In genomic region chr2:162318280-162319222, GRCh38 we compare ENCODE assay signal across 1 cellular context.
TF ChIP-seq lines count a peak whose summit lies in the region.

TSS of gene IFIH1 (minus strand) at chr2:162318684. CDS start at chr2:162318307, 377 bp downstream.

TF ChIP-seq in HepG2, 621 proteins besides CTCF, POLR2A, EP300 and RAD21 (continued from another document and continues in another):
- TF ChIP-seq ZNF18 (CRISPR knock-in tag; IDR thresholded peaks at IDR 0.05; ENCODE audit: insufficient replicate concordance) (no peak), RXRB (CRISPR knock-in tag; IDR thresholded peaks at IDR 0.05; ENCODE audit: borderline replicate concordance) (peak; percentile 47; the same call in 1 of the 2 replicates), PHF5A (CRISPR knock-in tag; IDR thresholded peaks at IDR 0.05; ENCODE audit: low read depth, unreplicated experiment) (no peak), ZNF619 (CRISPR knock-in tag; IDR thresholded peaks at IDR 0.05) (no peak), ZNF329 (CRISPR knock-in tag; IDR thresholded peaks at IDR 0.05; ENCODE audit: low read depth) (peak; percentile 62; the same call in 1 of the 2 replicates), ZNF672 (CRISPR knock-in tag; IDR thresholded peaks at IDR 0.05) (no peak), ZNF367 (CRISPR knock-in tag; IDR thresholded peaks at IDR 0.05; ENCODE audit: borderline replicate concordance) (no peak), MXI1 (IDR thresholded peaks at IDR 0.05; ENCODE audit: borderline replicate concordance, low read depth, low read length) (no peak; the same call in 2 of the 3 replicates), U2AF2 (IDR thresholded peaks at IDR 0.05; ENCODE audit: low read depth, low read length) (no peak), MZF1 (CRISPR knock-in tag; IDR thresholded peaks at IDR 0.05; ENCODE audit: borderline replicate concordance) (no peak), PCBP2 (optimal IDR thresholded peaks at IDR 0.05; ENCODE audit: low read depth, low read length, poor library complexity, severe bottlenecking) (no peak), ZNF205 (CRISPR knock-in tag; IDR thresholded peaks at IDR 0.05) (no peak; the same call in 1 of the 2 replicates), SNRNP70 (IDR thresholded peaks at IDR 0.05; ENCODE audit: low read depth, low read length) (no peak), ZNF432 (CRISPR knock-in tag; IDR thresholded peaks at IDR 0.05; ENCODE audit: borderline replicate concordance) (no peak), RBM39 (IDR thresholded peaks at IDR 0.05; ENCODE audit: low read depth, low read length, poor library complexity, severe bottlenecking) (no peak), FOXK2 (IDR thresholded peaks at IDR 0.05) (no peak), SRSF1 (optimal IDR thresholded peaks at IDR 0.05; ENCODE audit: low read depth, low read length) (no peak), HNRNPH1 (optimal IDR thresholded peaks at IDR 0.05; ENCODE audit: low read depth, low read length) (peak; percentile 52), SP2 (CRISPR knock-in tag; IDR thresholded peaks at IDR 0.05) (no peak), SIX4 (CRISPR knock-in tag; IDR thresholded peaks at IDR 0.05) (no peak), SNAI1 (CRISPR knock-in tag; IDR thresholded peaks at IDR 0.05; ENCODE audit: borderline replicate concordance) (no peak), NFKB2 (CRISPR knock-in tag; IDR thresholded peaks at IDR 0.05; ENCODE audit: borderline replicate concordance) (no peak), POGZ (CRISPR knock-in tag; IDR thresholded peaks at IDR 0.05) (peak; percentile 43; the same call in 1 of the 2 replicates), ZMYM2 (CRISPR knock-in tag; IDR thresholded peaks at IDR 0.05) (no peak), KLF9 (CRISPR knock-in tag; IDR thresholded peaks at IDR 0.05; ENCODE audit: low read depth) (no peak), SRY (CRISPR knock-in tag; IDR thresholded peaks at IDR 0.05) (no peak), HDAC2 (CRISPR knock-in tag; IDR thresholded peaks at IDR 0.05) (no peak), SAFB2 (CRISPR knock-in tag; IDR thresholded peaks at IDR 0.05; ENCODE audit: borderline replicate concordance, low read depth) (no peak), EED (CRISPR knock-in tag; IDR thresholded peaks at IDR 0.05) (no peak), ZNF563 (CRISPR knock-in tag; IDR thresholded peaks at IDR 0.05) (no peak; the same call in 1 of the 2 replicates), ZNF816 (CRISPR knock-in tag; IDR thresholded peaks at IDR 0.05; ENCODE audit: borderline replicate concordance) (peak; percentile 19; the same call in 1 of the 2 replicates), ZNF143 (CRISPR knock-in tag; IDR thresholded peaks at IDR 0.05) (no peak), TGIF2 (CRISPR knock-in tag; IDR thresholded peaks at IDR 0.05) (no peak), FUBP1 (CRISPR knock-in tag; IDR thresholded peaks at IDR 0.05; ENCODE audit: borderline replicate concordance) (no peak), RXRA (CRISPR knock-in tag; IDR thresholded peaks at IDR 0.05) (peak; percentile 47; the same call in 1 of the 2 replicates), ZNF24 (IDR thresholded peaks at IDR 0.05) (no peak), ZNF337 (CRISPR knock-in tag; IDR thresholded peaks at IDR 0.05; ENCODE audit: borderline replicate concordance, low read depth) (0 out of 2 replicates have a peak, but pooled peaks have one; percentile 73), ARNT (IDR thresholded peaks at IDR 0.05) (no peak), SSRP1 (CRISPR knock-in tag; IDR thresholded peaks at IDR 0.05) (no peak), ZNF570 (CRISPR knock-in tag; IDR thresholded peaks at IDR 0.05; ENCODE audit: borderline replicate concordance) (no peak), KDM5A (IDR thresholded peaks at IDR 0.05; ENCODE audit: borderline replicate concordance, low read length) (no peak; the same call in 1 of the 2 replicates), HNRNPL (IDR thresholded peaks at IDR 0.05; ENCODE audit: low read depth, low read length) (no peak), SMAD1 (CRISPR knock-in tag; IDR thresholded peaks at IDR 0.05; ENCODE audit: borderline replicate concordance, low read depth) (no peak), ATRX (CRISPR knock-in tag; IDR thresholded peaks at IDR 0.05; ENCODE audit: borderline replicate concordance) (no peak), ZNF530 (CRISPR knock-in tag; IDR thresholded peaks at IDR 0.05; ENCODE audit: low read depth) (no peak), SCMH1 (CRISPR knock-in tag; IDR thresholded peaks at IDR 0.05; ENCODE audit: borderline replicate concordance) (no peak), HOMEZ (CRISPR knock-in tag; IDR thresholded peaks at IDR 0.05; ENCODE audit: low read depth) (no peak; the same call in 1 of the 2 replicates), ZZZ3 (CRISPR knock-in tag; IDR thresholded peaks at IDR 0.05; ENCODE audit: borderline replicate concordance) (no peak), ZFP41 (CRISPR knock-in tag; IDR thresholded peaks at IDR 0.05; ENCODE audit: borderline replicate concordance) (no peak)
- TF ChIP-seq, protein P1, sequence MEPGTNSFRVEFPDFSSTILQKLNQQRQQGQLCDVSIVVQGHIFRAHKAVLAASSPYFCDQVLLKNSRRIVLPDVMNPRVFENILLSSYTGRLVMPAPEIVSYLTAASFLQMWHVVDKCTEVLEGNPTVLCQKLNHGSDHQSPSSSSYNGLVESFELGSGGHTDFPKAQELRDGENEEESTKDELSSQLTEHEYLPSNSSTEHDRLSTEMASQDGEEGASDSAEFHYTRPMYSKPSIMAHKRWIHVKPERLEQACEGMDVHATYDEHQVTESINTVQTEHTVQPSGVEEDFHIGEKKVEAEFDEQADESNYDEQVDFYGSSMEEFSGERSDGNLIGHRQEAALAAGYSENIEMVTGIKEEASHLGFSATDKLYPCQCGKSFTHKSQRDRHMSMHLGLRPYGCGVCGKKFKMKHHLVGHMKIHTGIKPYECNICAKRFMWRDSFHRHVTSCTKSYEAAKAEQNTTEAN (CRISPR knock-in tag; conservative IDR thresholded peaks at IDR 0.05): no peak
- TF ChIP-seq, protein P2, sequence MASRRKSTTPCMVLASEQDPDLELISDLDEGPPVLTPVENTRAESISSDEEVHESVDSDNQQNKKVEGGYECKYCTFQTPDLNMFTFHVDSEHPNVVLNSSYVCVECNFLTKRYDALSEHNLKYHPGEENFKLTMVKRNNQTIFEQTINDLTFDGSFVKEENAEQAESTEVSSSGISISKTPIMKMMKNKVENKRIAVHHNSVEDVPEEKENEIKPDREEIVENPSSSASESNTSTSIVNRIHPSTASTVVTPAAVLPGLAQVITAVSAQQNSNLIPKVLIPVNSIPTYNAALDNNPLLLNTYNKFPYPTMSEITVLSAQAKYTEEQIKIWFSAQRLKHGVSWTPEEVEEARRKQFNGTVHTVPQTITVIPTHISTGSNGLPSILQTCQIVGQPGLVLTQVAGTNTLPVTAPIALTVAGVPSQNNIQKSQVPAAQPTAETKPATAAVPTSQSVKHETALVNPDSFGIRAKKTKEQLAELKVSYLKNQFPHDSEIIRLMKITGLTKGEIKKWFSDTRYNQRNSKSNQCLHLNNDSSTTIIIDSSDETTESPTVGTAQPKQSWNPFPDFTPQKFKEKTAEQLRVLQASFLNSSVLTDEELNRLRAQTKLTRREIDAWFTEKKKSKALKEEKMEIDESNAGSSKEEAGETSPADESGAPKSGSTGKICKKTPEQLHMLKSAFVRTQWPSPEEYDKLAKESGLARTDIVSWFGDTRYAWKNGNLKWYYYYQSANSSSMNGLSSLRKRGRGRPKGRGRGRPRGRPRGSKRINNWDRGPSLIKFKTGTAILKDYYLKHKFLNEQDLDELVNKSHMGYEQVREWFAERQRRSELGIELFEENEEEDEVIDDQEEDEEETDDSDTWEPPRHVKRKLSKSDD (CRISPR knock-in tag; IDR thresholded peaks at IDR 0.05; ENCODE audit: low read depth): peak; percentile 39
- TF ChIP-seq, protein P3, sequence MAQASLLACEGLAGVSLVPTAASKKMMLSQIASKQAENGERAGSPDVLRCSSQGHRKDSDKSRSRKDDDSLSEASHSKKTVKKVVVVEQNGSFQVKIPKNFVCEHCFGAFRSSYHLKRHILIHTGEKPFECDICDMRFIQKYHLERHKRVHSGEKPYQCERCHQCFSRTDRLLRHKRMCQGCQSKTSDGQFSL (CRISPR knock-in tag; IDR thresholded peaks at IDR 0.05): no peak
- TF ChIP-seq, protein P4, sequence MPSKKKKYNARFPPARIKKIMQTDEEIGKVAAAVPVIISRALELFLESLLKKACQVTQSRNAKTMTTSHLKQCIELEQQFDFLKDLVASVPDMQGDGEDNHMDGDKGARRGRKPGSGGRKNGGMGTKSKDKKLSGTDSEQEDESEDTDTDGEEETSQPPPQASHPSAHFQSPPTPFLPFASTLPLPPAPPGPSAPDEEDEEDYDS (CRISPR knock-in tag; IDR thresholded peaks at IDR 0.05): peak; percentile 37; the same call in 1 of the 2 replicates
- TF ChIP-seq, protein P5, sequence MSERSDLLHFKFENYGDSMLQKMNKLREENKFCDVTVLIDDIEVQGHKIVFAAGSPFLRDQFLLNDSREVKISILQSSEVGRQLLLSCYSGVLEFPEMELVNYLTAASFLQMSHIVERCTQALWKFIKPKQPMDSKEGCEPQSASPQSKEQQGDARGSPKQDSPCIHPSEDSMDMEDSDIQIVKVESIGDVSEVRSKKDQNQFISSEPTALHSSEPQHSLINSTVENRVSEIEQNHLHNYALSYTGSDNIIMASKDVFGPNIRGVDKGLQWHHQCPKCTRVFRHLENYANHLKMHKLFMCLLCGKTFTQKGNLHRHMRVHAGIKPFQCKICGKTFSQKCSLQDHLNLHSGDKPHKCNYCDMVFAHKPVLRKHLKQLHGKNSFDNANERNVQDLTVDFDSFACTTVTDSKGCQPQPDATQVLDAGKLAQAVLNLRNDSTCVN (CRISPR knock-in tag; IDR thresholded peaks at IDR 0.05; ENCODE audit: borderline replicate concordance): no peak
- TF ChIP-seq, protein P6, sequence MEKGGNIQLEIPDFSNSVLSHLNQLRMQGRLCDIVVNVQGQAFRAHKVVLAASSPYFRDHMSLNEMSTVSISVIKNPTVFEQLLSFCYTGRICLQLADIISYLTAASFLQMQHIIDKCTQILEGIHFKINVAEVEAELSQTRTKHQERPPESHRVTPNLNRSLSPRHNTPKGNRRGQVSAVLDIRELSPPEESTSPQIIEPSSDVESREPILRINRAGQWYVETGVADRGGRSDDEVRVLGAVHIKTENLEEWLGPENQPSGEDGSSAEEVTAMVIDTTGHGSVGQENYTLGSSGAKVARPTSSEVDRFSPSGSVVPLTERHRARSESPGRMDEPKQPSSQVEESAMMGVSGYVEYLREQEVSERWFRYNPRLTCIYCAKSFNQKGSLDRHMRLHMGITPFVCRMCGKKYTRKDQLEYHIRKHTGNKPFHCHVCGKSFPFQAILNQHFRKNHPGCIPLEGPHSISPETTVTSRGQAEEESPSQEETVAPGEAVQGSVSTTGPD (CRISPR knock-in tag; IDR thresholded peaks at IDR 0.05): no peak
- TF ChIP-seq, protein P7, sequence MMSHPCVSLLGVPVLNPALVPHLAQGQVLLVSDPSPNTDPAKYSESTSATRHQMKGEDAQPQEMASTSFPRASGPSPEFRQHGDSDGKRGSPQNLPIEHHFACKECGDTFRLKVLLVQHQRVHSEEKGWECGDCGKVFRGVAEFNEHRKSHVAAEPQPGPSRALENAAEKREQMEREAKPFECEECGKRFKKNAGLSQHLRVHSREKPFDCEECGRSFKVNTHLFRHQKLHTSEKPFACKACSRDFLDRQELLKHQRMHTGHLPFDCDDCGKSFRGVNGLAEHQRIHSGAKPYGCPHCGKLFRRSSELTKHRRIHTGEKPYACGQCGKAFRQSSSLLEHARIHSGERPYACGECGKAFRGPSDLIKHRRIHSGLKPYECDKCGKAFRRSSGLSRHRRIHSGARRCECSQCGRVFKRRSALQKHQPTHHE (CRISPR knock-in tag; IDR thresholded peaks at IDR 0.05; ENCODE audit: borderline replicate concordance): 0 out of 2 replicates have a peak, but pooled peaks have one; percentile 47
- TF ChIP-seq, protein P8, sequence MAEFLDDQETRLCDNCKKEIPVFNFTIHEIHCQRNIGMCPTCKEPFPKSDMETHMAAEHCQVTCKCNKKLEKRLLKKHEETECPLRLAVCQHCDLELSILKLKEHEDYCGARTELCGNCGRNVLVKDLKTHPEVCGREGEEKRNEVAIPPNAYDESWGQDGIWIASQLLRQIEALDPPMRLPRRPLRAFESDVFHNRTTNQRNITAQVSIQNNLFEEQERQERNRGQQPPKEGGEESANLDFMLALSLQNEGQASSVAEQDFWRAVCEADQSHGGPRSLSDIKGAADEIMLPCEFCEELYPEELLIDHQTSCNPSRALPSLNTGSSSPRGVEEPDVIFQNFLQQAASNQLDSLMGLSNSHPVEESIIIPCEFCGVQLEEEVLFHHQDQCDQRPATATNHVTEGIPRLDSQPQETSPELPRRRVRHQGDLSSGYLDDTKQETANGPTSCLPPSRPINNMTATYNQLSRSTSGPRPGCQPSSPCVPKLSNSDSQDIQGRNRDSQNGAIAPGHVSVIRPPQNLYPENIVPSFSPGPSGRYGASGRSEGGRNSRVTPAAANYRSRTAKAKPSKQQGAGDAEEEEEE (CRISPR knock-in tag; IDR thresholded peaks at IDR 0.05; ENCODE audit: borderline replicate concordance): no peak
